1 cellular context compared by ENCODE assay signal in genomic region chr18:9848170-9848854, GRCh38.
TF ChIP-seq lines count a peak whose summit lies in the region.

No MANE protein-coding gene starts in this region.

TF ChIP-seq in K562, 482 proteins besides CTCF, POLR2A, EP300 and RAD21 (continued from another document and continues in another):
- TF ChIP-seq CHAMP1 (IDR thresholded peaks at IDR 0.05): no peak
- TF ChIP-seq ZNF75A (CRISPR knock-in tag; IDR thresholded peaks at IDR 0.05): no peak
- TF ChIP-seq RBBP5 (IDR thresholded peaks at IDR 0.05; ENCODE audit: borderline replicate concordance, insufficient read depth, low read length, poor library complexity, severe bottlenecking): no peak
- no peak for TF ChIP-seq DEAF1 (CRISPR knock-in tag; IDR thresholded peaks at IDR 0.05)
- TF ChIP-seq ARNT (IDR thresholded peaks at IDR 0.05): peak; percentile 58 to 68; a peak in 1 of 4 replicates
- peak; percentile 45 for TF ChIP-seq MAFG (tag; conservative IDR thresholded peaks at IDR 0.05)
- TF ChIP-seq ZEB2 (IDR thresholded peaks at IDR 0.05): peak; percentile 25; the same call in 1 of the 2 replicates
- TF ChIP-seq PURB (CRISPR knock-in tag; IDR thresholded peaks at IDR 0.05; ENCODE audit: low read depth): no peak
- peak; percentile 81 for TF ChIP-seq HDGF (IDR thresholded peaks at IDR 0.05)
- TF ChIP-seq PRMT5 (CRISPR knock-in tag; IDR thresholded peaks at IDR 0.05): no peak
- no peak for TF ChIP-seq ELF2 (CRISPR knock-in tag; IDR thresholded peaks at IDR 0.05)
- TF ChIP-seq HES1 (IDR thresholded peaks at IDR 0.05; ENCODE audit: low read depth): no peak
- TF ChIP-seq POLR2H (tag; IDR thresholded peaks at IDR 0.05; ENCODE audit: low read depth): no peak
- no peak for TF ChIP-seq GABPB1 (CRISPR knock-in tag; IDR thresholded peaks at IDR 0.05)
- TF ChIP-seq U2AF1 (optimal IDR thresholded peaks at IDR 0.05; ENCODE audit: low read depth, low read length): no peak
- TF ChIP-seq IFI16 (CRISPR knock-in tag; IDR thresholded peaks at IDR 0.05): no peak
- peak; percentile 45; the same call in 1 of the 2 replicates for TF ChIP-seq KLF16 (IDR thresholded peaks at IDR 0.05)
- no peak for TF ChIP-seq KLF6 (CRISPR knock-in tag; IDR thresholded peaks at IDR 0.05; ENCODE audit: borderline replicate concordance)
- TF ChIP-seq ZBTB26 (CRISPR knock-in tag; IDR thresholded peaks at IDR 0.05): no peak
- TF ChIP-seq PCBP2 (IDR thresholded peaks at IDR 0.05; ENCODE audit: low read depth, low read length, poor library complexity, severe bottlenecking): no peak
- TF ChIP-seq RCOR1 (IDR thresholded peaks at IDR 0.05; ENCODE audit: borderline replicate concordance in 1 of 2, low read depth in 2 of 2, low read length in 2 of 2): no peak
- no peak for TF ChIP-seq E2F1 (CRISPR knock-in tag; IDR thresholded peaks at IDR 0.05)
- TF ChIP-seq HDAC2 (IDR thresholded peaks at IDR 0.05): peak; percentile 75
- no peak for TF ChIP-seq ATF2 (CRISPR knock-in tag; IDR thresholded peaks at IDR 0.05)
- no peak for TF ChIP-seq MYC (IDR thresholded peaks at IDR 0.05; ENCODE audit: low read depth, low read length)
- TF ChIP-seq MYC (CRISPR knock-in tag; IDR thresholded peaks at IDR 0.05; ENCODE audit: borderline replicate concordance, low read depth): no peak
- TF ChIP-seq ASH1L (IDR thresholded peaks at IDR 0.05; ENCODE audit: borderline replicate concordance, low read depth, partially characterized antibody): no peak
- TF ChIP-seq CEBPB (tag; IDR thresholded peaks at IDR 0.05): no peak
- TF ChIP-seq ARID3B (CRISPR knock-in tag; IDR thresholded peaks at IDR 0.05; ENCODE audit: borderline replicate concordance): no peak
- TF ChIP-seq ELF1 (tag; IDR thresholded peaks at IDR 0.05): no peak
- no peak for TF ChIP-seq JUND (IDR thresholded peaks at IDR 0.05; ENCODE audit: borderline replicate concordance, low read depth, low read length)
- no peak for TF ChIP-seq JUND (tag; IDR thresholded peaks at IDR 0.05; ENCODE audit: borderline replicate concordance, low read depth, low read length)
- no peak for TF ChIP-seq PBX2 (CRISPR knock-in tag; IDR thresholded peaks at IDR 0.05; ENCODE audit: low read depth)
- TF ChIP-seq PBX2 (tag; conservative IDR thresholded peaks at IDR 0.05; ENCODE audit: low read depth): peak; percentile 98
- TF ChIP-seq XRCC4 (IDR thresholded peaks at IDR 0.05; ENCODE audit: extremely low read depth, insufficient read depth, insufficient read length): no peak
- TF ChIP-seq SMARCE1 (IDR thresholded peaks at IDR 0.05): peak; percentile 42; the same call in 1 of the 2 replicates
- TF ChIP-seq ETV1 (tag; conservative IDR thresholded peaks at IDR 0.05; ENCODE audit: low read depth): no peak
- TF ChIP-seq SAFB (IDR thresholded peaks at IDR 0.05; ENCODE audit: borderline replicate concordance, low read depth, low read length): no peak
- TF ChIP-seq E2F3 (CRISPR knock-in tag; IDR thresholded peaks at IDR 0.05): no peak
- no peak for TF ChIP-seq TCF7L2 (IDR thresholded peaks at IDR 0.05; ENCODE audit: low read depth, low read length)
- TF ChIP-seq ERF (CRISPR knock-in tag; IDR thresholded peaks at IDR 0.05): no peak
- TF ChIP-seq L3MBTL2 (IDR thresholded peaks at IDR 0.05): no peak
- TF ChIP-seq YY1 (IDR thresholded peaks at IDR 0.05; ENCODE audit: borderline replicate concordance in 1 of 3, control insufficient read depth in 1 of 3, extremely low read depth in 1 of 3, insufficient read depth in 3 of 3, insufficient read length in 1 of 3, insufficient replicate concordance in 2 of 3, low read depth in 1 of 3, low read length in 2 of 3): no peak
- TF ChIP-seq MEIS2 (IDR thresholded peaks at IDR 0.05; ENCODE audit: partially characterized antibody): peak; percentile 96
- TF ChIP-seq FOXJ3 (CRISPR knock-in tag; IDR thresholded peaks at IDR 0.05): no peak
- no peak for TF ChIP-seq SRSF7 (optimal IDR thresholded peaks at IDR 0.05; ENCODE audit: low read depth, low read length)
- TF ChIP-seq ZNF511 (CRISPR knock-in tag; IDR thresholded peaks at IDR 0.05): no peak
- TF ChIP-seq TGIF2 (CRISPR knock-in tag; IDR thresholded peaks at IDR 0.05): no peak
- TF ChIP-seq ZNF197 (CRISPR knock-in tag; IDR thresholded peaks at IDR 0.05; ENCODE audit: low read depth): no peak
- no peak for TF ChIP-seq SREBF1 (IDR thresholded peaks at IDR 0.05; ENCODE audit: borderline replicate concordance, low read depth, low read length)
- peak; percentile 73 for TF ChIP-seq TCF3 (CRISPR knock-in tag; IDR thresholded peaks at IDR 0.05)
- TF ChIP-seq RBM22 (IDR thresholded peaks at IDR 0.05; ENCODE audit: low read depth, low read length, poor library complexity, severe bottlenecking): no peak
- no peak for TF ChIP-seq ZFP30 (CRISPR knock-in tag; IDR thresholded peaks at IDR 0.05; ENCODE audit: borderline replicate concordance)
- TF ChIP-seq MXI1 (IDR thresholded peaks at IDR 0.05; ENCODE audit: low read depth, low read length): no peak
- TF ChIP-seq CREB3L1 (IDR thresholded peaks at IDR 0.05; ENCODE audit: borderline replicate concordance, low read depth): peak; percentile 89; the same call in 1 of the 2 replicates
- TF ChIP-seq MCM3 (IDR thresholded peaks at IDR 0.05): no peak
- TF ChIP-seq GATA2 (CRISPR knock-in tag; IDR thresholded peaks at IDR 0.05): peak; percentile 85
- no peak for TF ChIP-seq XRCC5 (IDR thresholded peaks at IDR 0.05; ENCODE audit: low read depth, low read length)
- TF ChIP-seq SNRNP70 (optimal IDR thresholded peaks at IDR 0.05; ENCODE audit: low read depth, low read length): no peak
- no peak for TF ChIP-seq ZNF184 (CRISPR knock-in tag; IDR thresholded peaks at IDR 0.05)
- no peak for TF ChIP-seq FUS (optimal IDR thresholded peaks at IDR 0.05; ENCODE audit: low read depth, low read length)
